Comparison of ENCODE assay signal across 1 cellular context in the genomic region with DNA sequence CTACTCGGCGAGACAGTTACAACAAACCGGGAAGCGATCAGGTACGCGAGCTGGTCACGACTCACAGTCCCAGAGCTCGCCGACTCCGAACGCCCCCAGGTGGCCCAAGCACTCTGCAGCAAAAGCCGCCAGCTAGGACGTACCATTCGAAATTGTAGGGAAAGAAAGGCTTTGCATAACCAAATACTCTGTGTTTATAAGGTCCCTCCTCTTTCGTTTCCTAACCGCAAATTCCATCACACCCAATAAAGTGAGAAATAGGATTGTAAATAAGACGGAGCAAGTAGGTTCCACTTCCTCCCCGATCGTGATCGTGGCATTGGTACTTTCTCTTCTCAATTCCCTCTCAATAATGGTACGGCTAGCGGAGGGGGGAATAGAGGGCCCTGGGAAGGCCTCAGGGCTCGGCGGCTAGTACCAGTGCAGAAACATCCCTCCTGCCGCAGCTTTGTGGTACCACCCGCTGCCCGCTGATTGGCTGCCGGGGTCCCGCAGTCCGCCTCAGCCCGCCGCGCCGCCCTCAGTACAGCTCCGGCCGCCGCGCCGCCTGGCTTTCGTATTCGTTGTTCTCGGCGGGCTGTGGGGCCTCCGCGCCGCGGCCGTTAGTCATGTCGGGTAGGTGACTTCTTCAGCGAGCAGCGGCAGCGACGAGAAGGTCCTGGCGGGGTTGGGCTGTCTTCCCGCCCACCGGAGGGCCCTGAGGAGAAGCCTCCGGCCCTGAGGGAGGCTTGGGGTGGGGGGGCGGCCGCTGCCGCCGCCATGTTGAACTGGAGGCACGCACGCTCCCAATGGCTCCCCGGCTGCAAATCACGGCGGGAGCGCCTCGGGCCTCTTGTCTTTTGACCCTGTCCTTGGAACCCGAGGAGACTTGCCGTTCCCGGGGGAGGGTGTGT.
TF ChIP-seq lines count a peak whose summit lies in the region.

Gene TAF15, plus strand, starts transcription at position 523 of the 893 bp plus-strand sequence. Its CDS starts 86 bp downstream, at position 609.

TF ChIP-seq in HEK293, 187 proteins besides CTCF, POLR2A, EP300 and RAD21 (continued from another document and continues in another):
- TF ChIP-seq GLIS1 (tag by site-specific recombination; IDR thresholded peaks at IDR 0.05) (peak; percentile 20; the same call in 1 of the 2 replicates), ZNF324 (tag by site-specific recombination; IDR thresholded peaks at IDR 0.05) (peak; percentile 69; the same call in 1 of the 2 replicates), ZNF16 (tag by site-specific recombination; IDR thresholded peaks at IDR 0.05; ENCODE audit: low read depth) (no peak), WT1 (tag by site-specific recombination; IDR thresholded peaks at IDR 0.05) (peak; percentile 84), FEZF1 (tag by site-specific recombination; IDR thresholded peaks at IDR 0.05) (0 out of 2 replicates have a peak, but pooled peaks have one; percentile 36), ZNF221 (tag by site-specific recombination; IDR thresholded peaks at IDR 0.05; ENCODE audit: borderline replicate concordance) (no peak), ZBTB48 (tag by site-specific recombination; IDR thresholded peaks at IDR 0.05) (peak; percentile 68; the same call in 1 of the 2 replicates), ZXDB (tag by site-specific recombination; IDR thresholded peaks at IDR 0.05) (peak; percentile 77), ZNF596 (tag by site-specific recombination; IDR thresholded peaks at IDR 0.05) (no peak), ZNF10 (tag by site-specific recombination; IDR thresholded peaks at IDR 0.05) (peak; percentile 57; the same call in 1 of the 2 replicates), REST (tag by site-specific recombination; IDR thresholded peaks at IDR 0.05) (0 out of 2 replicates have a peak, but pooled peaks have one; percentile 46), IKZF3 (tag by site-specific recombination; IDR thresholded peaks at IDR 0.05) (peak; percentile 87), ZNF580 (tag by site-specific recombination; IDR thresholded peaks at IDR 0.05) (0 out of 2 replicates have a peak, but pooled peaks have one; percentile 37), ZNF561 (tag by site-specific recombination; IDR thresholded peaks at IDR 0.05; ENCODE audit: borderline replicate concordance) (peak; percentile 15), ZNF776 (tag by site-specific recombination; IDR thresholded peaks at IDR 0.05; ENCODE audit: borderline replicate concordance) (no peak), ZEB2 (tag by site-specific recombination; IDR thresholded peaks at IDR 0.05) (peak; percentile 94), KLF9 (tag by site-specific recombination; IDR thresholded peaks at IDR 0.05; ENCODE audit: low read depth) (peak; percentile 56; the same call in 1 of the 2 replicates), ZNF658 (tag by site-specific recombination; IDR thresholded peaks at IDR 0.05) (no peak), ZNF391 (tag by site-specific recombination; IDR thresholded peaks at IDR 0.05; ENCODE audit: borderline replicate concordance, low read depth) (peak; percentile 69; the same call in 1 of the 2 replicates), ZNF366 (tag by site-specific recombination; conservative IDR thresholded peaks at IDR 0.05) (peak; percentile 84), ZFP69B (tag by site-specific recombination; IDR thresholded peaks at IDR 0.05) (peak; percentile 57), ZNF623 (tag by site-specific recombination; IDR thresholded peaks at IDR 0.05) (peak; percentile 36), GFI1B (tag by site-specific recombination; IDR thresholded peaks at IDR 0.05) (peak; percentile 59; the same call in 1 of the 2 replicates), GLI2 (tag by site-specific recombination; IDR thresholded peaks at IDR 0.05; ENCODE audit: borderline replicate concordance, low read depth) (no peak), ZNF335 (tag by site-specific recombination; conservative IDR thresholded peaks at IDR 0.05) (peak; percentile 83), ZNF394 (tag by site-specific recombination; IDR thresholded peaks at IDR 0.05; ENCODE audit: borderline replicate concordance) (peak; percentile 42; the same call in 1 of the 2 replicates), ZNF341 (tag by site-specific recombination; IDR thresholded peaks at IDR 0.05; ENCODE audit: low read depth) (peak; percentile 100), ZNF239 (tag by site-specific recombination; IDR thresholded peaks at IDR 0.05) (peak; percentile 57; the same call in 1 of the 2 replicates)
- TF ChIP-seq, protein P1, sequence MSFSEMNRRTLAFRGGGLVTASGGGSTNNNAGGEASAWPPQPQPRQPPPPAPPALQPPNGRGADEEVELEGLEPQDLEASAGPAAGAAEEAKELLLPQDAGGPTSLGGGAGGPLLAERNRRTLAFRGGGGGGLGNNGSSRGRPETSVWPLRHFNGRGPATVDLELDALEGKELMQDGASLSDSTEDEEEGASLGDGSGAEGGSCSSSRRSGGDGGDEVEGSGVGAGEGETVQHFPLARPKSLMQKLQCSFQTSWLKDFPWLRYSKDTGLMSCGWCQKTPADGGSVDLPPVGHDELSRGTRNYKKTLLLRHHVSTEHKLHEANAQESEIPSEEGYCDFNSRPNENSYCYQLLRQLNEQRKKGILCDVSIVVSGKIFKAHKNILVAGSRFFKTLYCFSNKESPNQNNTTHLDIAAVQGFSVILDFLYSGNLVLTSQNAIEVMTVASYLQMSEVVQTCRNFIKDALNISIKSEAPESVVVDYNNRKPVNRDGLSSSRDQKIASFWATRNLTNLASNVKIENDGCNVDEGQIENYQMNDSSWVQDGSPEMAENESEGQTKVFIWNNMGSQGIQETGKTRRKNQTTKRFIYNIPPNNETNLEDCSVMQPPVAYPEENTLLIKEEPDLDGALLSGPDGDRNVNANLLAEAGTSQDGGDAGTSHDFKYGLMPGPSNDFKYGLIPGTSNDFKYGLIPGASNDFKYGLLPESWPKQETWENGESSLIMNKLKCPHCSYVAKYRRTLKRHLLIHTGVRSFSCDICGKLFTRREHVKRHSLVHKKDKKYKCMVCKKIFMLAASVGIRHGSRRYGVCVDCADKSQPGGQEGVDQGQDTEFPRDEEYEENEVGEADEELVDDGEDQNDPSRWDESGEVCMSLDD (tag by site-specific recombination; IDR thresholded peaks at IDR 0.05), result no peak
- TF ChIP-seq, protein P2, sequence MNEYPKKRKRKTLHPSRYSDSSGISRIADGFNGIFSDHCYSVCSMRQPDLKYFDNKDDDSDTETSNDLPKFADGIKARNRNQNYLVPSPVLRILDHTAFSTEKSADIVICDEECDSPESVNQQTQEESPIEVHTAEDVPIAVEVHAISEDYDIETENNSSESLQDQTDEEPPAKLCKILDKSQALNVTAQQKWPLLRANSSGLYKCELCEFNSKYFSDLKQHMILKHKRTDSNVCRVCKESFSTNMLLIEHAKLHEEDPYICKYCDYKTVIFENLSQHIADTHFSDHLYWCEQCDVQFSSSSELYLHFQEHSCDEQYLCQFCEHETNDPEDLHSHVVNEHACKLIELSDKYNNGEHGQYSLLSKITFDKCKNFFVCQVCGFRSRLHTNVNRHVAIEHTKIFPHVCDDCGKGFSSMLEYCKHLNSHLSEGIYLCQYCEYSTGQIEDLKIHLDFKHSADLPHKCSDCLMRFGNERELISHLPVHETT (tag by site-specific recombination; IDR thresholded peaks at IDR 0.05), result peak; percentile 48
- TF ChIP-seq, protein P3, sequence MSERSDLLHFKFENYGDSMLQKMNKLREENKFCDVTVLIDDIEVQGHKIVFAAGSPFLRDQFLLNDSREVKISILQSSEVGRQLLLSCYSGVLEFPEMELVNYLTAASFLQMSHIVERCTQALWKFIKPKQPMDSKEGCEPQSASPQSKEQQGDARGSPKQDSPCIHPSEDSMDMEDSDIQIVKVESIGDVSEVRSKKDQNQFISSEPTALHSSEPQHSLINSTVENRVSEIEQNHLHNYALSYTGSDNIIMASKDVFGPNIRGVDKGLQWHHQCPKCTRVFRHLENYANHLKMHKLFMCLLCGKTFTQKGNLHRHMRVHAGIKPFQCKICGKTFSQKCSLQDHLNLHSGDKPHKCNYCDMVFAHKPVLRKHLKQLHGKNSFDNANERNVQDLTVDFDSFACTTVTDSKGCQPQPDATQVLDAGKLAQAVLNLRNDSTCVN (tag by site-specific recombination; optimal IDR thresholded peaks at IDR 0.05), result peak; percentile 71
- TF ChIP-seq, protein P4, sequence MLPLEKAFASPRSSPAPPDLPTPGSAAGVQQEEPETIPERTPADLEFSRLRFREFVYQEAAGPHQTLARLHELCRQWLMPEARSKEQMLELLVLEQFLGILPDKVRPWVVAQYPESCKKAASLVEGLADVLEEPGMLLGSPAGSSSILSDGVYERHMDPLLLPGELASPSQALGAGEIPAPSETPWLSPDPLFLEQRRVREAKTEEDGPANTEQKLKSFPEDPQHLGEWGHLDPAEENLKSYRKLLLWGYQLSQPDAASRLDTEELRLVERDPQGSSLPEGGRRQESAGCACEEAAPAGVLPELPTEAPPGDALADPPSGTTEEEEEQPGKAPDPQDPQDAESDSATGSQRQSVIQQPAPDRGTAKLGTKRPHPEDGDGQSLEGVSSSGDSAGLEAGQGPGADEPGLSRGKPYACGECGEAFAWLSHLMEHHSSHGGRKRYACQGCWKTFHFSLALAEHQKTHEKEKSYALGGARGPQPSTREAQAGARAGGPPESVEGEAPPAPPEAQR (tag by site-specific recombination; IDR thresholded peaks at IDR 0.05), result 0 out of 2 replicates have a peak, but pooled peaks have one; percentile 25
- TF ChIP-seq, protein P5, sequence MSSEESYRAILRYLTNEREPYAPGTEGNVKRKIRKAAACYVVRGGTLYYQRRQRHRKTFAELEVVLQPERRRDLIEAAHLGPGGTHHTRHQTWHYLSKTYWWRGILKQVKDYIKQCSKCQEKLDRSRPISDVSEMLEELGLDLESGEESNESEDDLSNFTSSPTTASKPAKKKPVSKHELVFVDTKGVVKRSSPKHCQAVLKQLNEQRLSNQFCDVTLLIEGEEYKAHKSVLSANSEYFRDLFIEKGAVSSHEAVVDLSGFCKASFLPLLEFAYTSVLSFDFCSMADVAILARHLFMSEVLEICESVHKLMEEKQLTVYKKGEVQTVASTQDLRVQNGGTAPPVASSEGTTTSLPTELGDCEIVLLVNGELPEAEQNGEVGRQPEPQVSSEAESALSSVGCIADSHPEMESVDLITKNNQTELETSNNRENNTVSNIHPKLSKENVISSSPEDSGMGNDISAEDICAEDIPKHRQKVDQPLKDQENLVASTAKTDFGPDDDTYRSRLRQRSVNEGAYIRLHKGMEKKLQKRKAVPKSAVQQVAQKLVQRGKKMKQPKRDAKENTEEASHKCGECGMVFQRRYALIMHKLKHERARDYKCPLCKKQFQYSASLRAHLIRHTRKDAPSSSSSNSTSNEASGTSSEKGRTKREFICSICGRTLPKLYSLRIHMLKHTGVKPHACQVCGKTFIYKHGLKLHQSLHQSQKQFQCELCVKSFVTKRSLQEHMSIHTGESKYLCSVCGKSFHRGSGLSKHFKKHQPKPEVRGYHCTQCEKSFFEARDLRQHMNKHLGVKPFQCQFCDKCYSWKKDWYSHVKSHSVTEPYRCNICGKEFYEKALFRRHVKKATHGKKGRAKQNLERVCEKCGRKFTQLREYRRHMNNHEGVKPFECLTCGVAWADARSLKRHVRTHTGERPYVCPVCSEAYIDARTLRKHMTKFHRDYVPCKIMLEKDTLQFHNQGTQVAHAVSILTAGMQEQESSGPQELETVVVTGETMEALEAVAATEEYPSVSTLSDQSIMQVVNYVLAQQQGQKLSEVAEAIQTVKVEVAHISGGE (tag by site-specific recombination; conservative IDR thresholded peaks at IDR 0.05; ENCODE audit: low read depth), result peak; percentile 55
- TF ChIP-seq, protein P6, sequence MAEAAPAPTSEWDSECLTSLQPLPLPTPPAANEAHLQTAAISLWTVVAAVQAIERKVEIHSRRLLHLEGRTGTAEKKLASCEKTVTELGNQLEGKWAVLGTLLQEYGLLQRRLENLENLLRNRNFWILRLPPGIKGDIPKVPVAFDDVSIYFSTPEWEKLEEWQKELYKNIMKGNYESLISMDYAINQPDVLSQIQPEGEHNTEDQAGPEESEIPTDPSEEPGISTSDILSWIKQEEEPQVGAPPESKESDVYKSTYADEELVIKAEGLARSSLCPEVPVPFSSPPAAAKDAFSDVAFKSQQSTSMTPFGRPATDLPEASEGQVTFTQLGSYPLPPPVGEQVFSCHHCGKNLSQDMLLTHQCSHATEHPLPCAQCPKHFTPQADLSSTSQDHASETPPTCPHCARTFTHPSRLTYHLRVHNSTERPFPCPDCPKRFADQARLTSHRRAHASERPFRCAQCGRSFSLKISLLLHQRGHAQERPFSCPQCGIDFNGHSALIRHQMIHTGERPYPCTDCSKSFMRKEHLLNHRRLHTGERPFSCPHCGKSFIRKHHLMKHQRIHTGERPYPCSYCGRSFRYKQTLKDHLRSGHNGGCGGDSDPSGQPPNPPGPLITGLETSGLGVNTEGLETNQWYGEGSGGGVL (tag by site-specific recombination; IDR thresholded peaks at IDR 0.05), result peak; percentile 33; the same call in 1 of the 2 replicates
- TF ChIP-seq, protein P7, sequence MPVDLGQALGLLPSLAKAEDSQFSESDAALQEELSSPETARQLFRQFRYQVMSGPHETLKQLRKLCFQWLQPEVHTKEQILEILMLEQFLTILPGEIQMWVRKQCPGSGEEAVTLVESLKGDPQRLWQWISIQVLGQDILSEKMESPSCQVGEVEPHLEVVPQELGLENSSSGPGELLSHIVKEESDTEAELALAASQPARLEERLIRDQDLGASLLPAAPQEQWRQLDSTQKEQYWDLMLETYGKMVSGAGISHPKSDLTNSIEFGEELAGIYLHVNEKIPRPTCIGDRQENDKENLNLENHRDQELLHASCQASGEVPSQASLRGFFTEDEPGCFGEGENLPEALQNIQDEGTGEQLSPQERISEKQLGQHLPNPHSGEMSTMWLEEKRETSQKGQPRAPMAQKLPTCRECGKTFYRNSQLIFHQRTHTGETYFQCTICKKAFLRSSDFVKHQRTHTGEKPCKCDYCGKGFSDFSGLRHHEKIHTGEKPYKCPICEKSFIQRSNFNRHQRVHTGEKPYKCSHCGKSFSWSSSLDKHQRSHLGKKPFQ (tag by site-specific recombination; IDR thresholded peaks at IDR 0.05), result peak; percentile 59; the same call in 1 of the 2 replicates
